In the genomic region with DNA sequence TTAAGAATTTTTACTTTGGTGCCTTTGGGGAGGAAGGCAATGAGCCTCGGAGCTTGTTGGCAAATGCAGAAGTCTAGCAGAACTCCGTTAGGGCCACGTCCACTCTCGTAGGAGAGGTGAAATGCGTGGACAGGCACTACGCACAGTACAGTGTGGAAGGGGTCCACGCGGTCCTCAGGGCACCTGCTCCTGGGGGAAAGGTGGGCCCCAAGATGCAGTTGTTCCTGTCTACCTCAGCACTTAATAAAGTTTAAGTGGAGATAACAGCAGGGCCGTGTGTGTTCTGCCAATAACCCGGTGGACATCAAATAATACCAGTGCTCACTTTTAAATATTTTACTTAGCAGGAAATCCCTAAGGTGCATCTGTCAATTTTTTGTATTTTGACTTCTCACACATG, we compare ENCODE assay signal across 9 cellular contexts. TPM values are rescaled to one million over a fixed set of nuclear protein-coding genes. Genes with fewer than 3 reads are reported as not detected.
A peak's percentile ranks its signal among the peaks of the same experiment; 100 is the strongest.
DNase-seq lines count a peak whose midpoint lies in the region; ATAC-seq, FAIRE-seq and TF ChIP-seq lines count a peak whose summit lies in the region.
"Had no signal": no experiment of that assay in that cellular context is flagged by ENCODE, and none has a peak within 500 bp of the region (broad histone marks: within the 10 kb centered on the region; RNA-seq: fewer than 3 reads in every experiment).

No MANE protein-coding gene starts in this region.

- H2AK5ac ChIP-seq in mesenchymal stem cell (ENCODE audit: low read length, severe bottlenecking) = no peak overlapping the region

- TF ChIP-seq CTCF in left ventricle myocardium inferior (IDR thresholded peaks at IDR 0.05; ENCODE audit: borderline replicate concordance) = no peak
- no peak for TF ChIP-seq CTCF in GM12878 (IDR thresholded peaks at IDR 0.05 in 2 of 3, conservative IDR thresholded peaks at IDR 0.05 in 1 of 3; ENCODE audit: control insufficient read depth in 2 of 3, extremely low read depth in 1 of 3, insufficient read depth in 1 of 3, low read depth in 3 of 3, low read length in 3 of 3)
- TF ChIP-seq CTCF in uterus (IDR thresholded peaks at IDR 0.05) = no peak

- RAD21 ChIA-PET in GM12878 (lab: Charles Lee; ENCODE audit: unreplicated experiment) = no interaction called here

- H2BK12ac ChIP-seq in mesenchymal stem cell (ENCODE audit: low read length in 2 of 2) = no peak overlapping the region

- H3K18ac ChIP-seq in mesenchymal stem cell (ENCODE audit: low read depth in 1 of 2, low read length in 2 of 2) = no peak overlapping the region

- H3K27me3 ChIP-seq in left ventricle myocardium inferior (ENCODE audit: low read depth) = no peaks in the 10 kb centered on the region
- H3K27me3 ChIP-seq in GM12878 (replicated peaks in 1 of 2; ENCODE audit: control insufficient read depth in 2 of 2, insufficient read depth in 2 of 2, low read length in 1 of 2) = peaks cover 0 to 3% of the 10 kb centered on the region in 2 experiments; a peak in 1 of 4 replicates
- H3K27me3 ChIP-seq in mesenchymal stem cell (ENCODE audit: control insufficient read depth in 1 of 2, insufficient read depth in 1 of 2, low read length in 2 of 2) = no peaks in the 10 kb centered on the region
- H3K27me3 ChIP-seq in uterus = no peaks in the 10 kb centered on the region

- TF ChIP-seq RAD21 in GM12878 (IDR thresholded peaks at IDR 0.05; ENCODE audit: insufficient read depth, low read depth, low read length) = no peak

- in situ Hi-C loops in GM12878 (cut with MboI) = no loop called here

- intact Hi-C loops in left ventricle myocardium inferior (cut with micrococcal nuclease) = no loop called here
- intact Hi-C loops in Right ventricle myocardium superior (cut with DNase I) = loop anchor here (10.0 kb wide), 1 partner anchor 98 kb away; the partner anchor contains the start of gene CAPN15
- intact Hi-C loops in GM12878 (cut with micrococcal nuclease; ENCODE audit: unreplicated experiment) = loop anchor here (1.0 kb wide), 1 partner anchor 23 kb away; no protein-coding TSS in a partner anchor
- intact Hi-C loops in uterus (cut with DNase I; ENCODE audit: low total_unique reads) = no loop called here

- SMC1A ChIA-PET in GM12878 (lab: Charles Lee; ENCODE audit: uncharacterized antibody, unreplicated experiment) = interaction anchor here (0.5 to 1.1 kb wide), 2 partner anchors 26 to 194 kb away, joined by 3 read pairs; partner anchors contain the start of gene DECR2

- DNase-seq in left ventricle myocardium inferior (no peak), Right ventricle myocardium superior (no peak), GM12878 (ENCODE audit: low read depth, low spot score) (no peak), mesenchymal stem cell (no peak), uterus (no peak)
- DNase-seq: SHP77 treated with DMSO at 0.1 percent for 48 hours had no signal

- H3K4ac ChIP-seq in mesenchymal stem cell (ENCODE audit: low read depth in 1 of 2, low read length in 2 of 2) = no peak overlapping the region

- no peak for FAIRE-seq in GM12878 (lab: Jason Lieb, UNC)

- no peak overlapping the region for H2BK5ac ChIP-seq in mesenchymal stem cell (ENCODE audit: low read depth, low read length, poor library complexity, severe bottlenecking)

- H3K4me3 ChIP-seq in left ventricle myocardium inferior = peak overlapping the region; percentile 76
- peak overlapping the region; percentile 76 for H3K4me3 ChIP-seq in GM12878
- H3K4me3 ChIP-seq in mesenchymal stem cell (ENCODE audit: insufficient read depth in 1 of 2, low read depth in 1 of 2, low read length in 2 of 2) = peak overlapping the region in 1 of 2 experiments; percentile 86
- peak overlapping the region; percentile 53 to 54 for H3K4me3 ChIP-seq in uterus

- H3K9ac ChIP-seq in GM12878 (ENCODE audit: control insufficient read depth, insufficient read depth, low read length) (peak overlapping the region; percentile 36; the same call in 1 of the 2 replicates), mesenchymal stem cell (ENCODE audit: low read length) (peak overlapping the region; percentile 75)

- no peak overlapping the region for H3K14ac ChIP-seq in mesenchymal stem cell (ENCODE audit: low read length in 2 of 2)

- H2BK15ac ChIP-seq in mesenchymal stem cell (ENCODE audit: low read depth, poor library complexity, severe bottlenecking) = no peak overlapping the region

- TF ChIP-seq EP300 in GM12878 (IDR thresholded peaks at IDR 0.05; ENCODE audit: borderline replicate concordance in 1 of 2, control insufficient read depth in 1 of 2, low read depth in 2 of 2, low read length in 2 of 2) = no peak

- H4K91ac ChIP-seq in mesenchymal stem cell (ENCODE audit: low read length) = no peak overlapping the region

- H4K8ac ChIP-seq in mesenchymal stem cell (ENCODE audit: low read length) = no peak overlapping the region

- peaks cover 11% of the 10 kb centered on the region for H3K79me2 ChIP-seq in GM12878 (ENCODE audit: control insufficient read depth, insufficient read depth, low read length)

- H3K4me2 ChIP-seq in GM12878 (ENCODE audit: control insufficient read depth, insufficient read depth) (peak overlapping the region; percentile 91), mesenchymal stem cell (ENCODE audit: low read length, poor library complexity, severe bottlenecking) (peak overlapping the region; percentile 99)

- H3K4me1 ChIP-seq in left ventricle myocardium inferior (peaks cover 56% of the 10 kb centered on the region), GM12878 (ENCODE audit: control insufficient read depth, insufficient read depth, low read length) (peaks cover 15% of the 10 kb centered on the region), mesenchymal stem cell (ENCODE audit: control insufficient read depth, insufficient read depth, low read depth, low read length) (peaks cover 31% of the 10 kb centered on the region), uterus (peaks cover 4 to 9% of the 10 kb centered on the region in 2 donors)

- no peak for ATAC-seq in Right ventricle myocardium superior (ENCODE audit: poor library complexity)
- ATAC-seq in GM12878 = no peak
- ATAC-seq in GM19397 (IDR thresholded peaks at IDR 0.05; ENCODE audit: unreplicated experiment) = no peak
- no peak for ATAC-seq in HG03135 (IDR thresholded peaks at IDR 0.05; ENCODE audit: unreplicated experiment)
- no peak for ATAC-seq in GM21381 (IDR thresholded peaks at IDR 0.05; ENCODE audit: unreplicated experiment)

- H3K27ac ChIP-seq in left ventricle myocardium inferior (replicated peaks) (no peak overlapping the region), GM12878 (ENCODE audit: control insufficient read depth, insufficient read depth) (no peak overlapping the region), mesenchymal stem cell (ENCODE audit: low read length, poor library complexity, severe bottlenecking) (no peak overlapping the region), uterus (no peak overlapping the region)

- no peak for TF ChIP-seq POLR2A in GM12878 (IDR thresholded peaks at IDR 0.05; ENCODE audit: low read depth, low read length)
- no peak for TF ChIP-seq POLR2A in uterus (IDR thresholded peaks at IDR 0.05)

- H2BK120ac ChIP-seq in mesenchymal stem cell (ENCODE audit: low read depth, low read length) = no peak overlapping the region

- no peak overlapping the region for H2AFZ ChIP-seq in GM12878 (ENCODE audit: control insufficient read depth, low read depth, low read length)
- H2AFZ ChIP-seq in mesenchymal stem cell (ENCODE audit: low read depth, low read length) = no peak overlapping the region

- POLR2A ChIA-PET in GM12878 (lab: Charles Lee) = no interaction called here

- H4K20me1 ChIP-seq in GM12878 (ENCODE audit: control insufficient read depth, insufficient read depth) = no peaks in the 10 kb centered on the region

- peaks cover 27% of the 10 kb centered on the region for H3K79me1 ChIP-seq in mesenchymal stem cell (replicated peaks; ENCODE audit: low read length, poor library complexity, severe bottlenecking)

- 66% methylated on average over 10 of the region's 10 CpGs for WGBS in GM12878 (ENCODE audit: insufficient coverage, insufficient replicate concordance, low lambda C conversion rate, missing lambda C conversion rate)
- WGBS in mesenchymal stem cell = 83% methylated on average over 10 of the region's 10 CpGs

- no peak overlapping the region for H3K23ac ChIP-seq in mesenchymal stem cell (ENCODE audit: low read length in 2 of 2)

- BruUV-seq in GM12878 (replicated peaks; lab: Mats Ljungman, UMichigan) = TSS peak; percentile 76

- H3K36me3 ChIP-seq in left ventricle myocardium inferior (peaks cover 4% of the 10 kb centered on the region), GM12878 (ENCODE audit: control insufficient read depth in 2 of 2, insufficient read depth in 2 of 2, low read length in 1 of 2) (no peaks in the 10 kb centered on the region), mesenchymal stem cell (ENCODE audit: control insufficient read depth in 1 of 2, insufficient read depth in 2 of 2, low read depth in 1 of 2, low read length in 2 of 2) (peaks cover 3% of the 10 kb centered on the region in 2 experiments), uterus (no peaks in the 10 kb centered on the region)

- CTCF ChIA-PET in GM12878 (lab: Yijun Ruan, JAX) = interaction anchor here (0.6 kb wide), 1 partner anchor 19 kb away, joined by 3 read pairs; no protein-coding TSS in a partner anchor

- H3K9me3 ChIP-seq in left ventricle myocardium inferior (replicated peaks) = no peaks in the 10 kb centered on the region
- no peaks in the 10 kb centered on the region for H3K9me3 ChIP-seq in GM12878 (replicated peaks; ENCODE audit: control insufficient read depth, insufficient read depth, low read length)
- H3K9me3 ChIP-seq in mesenchymal stem cell (ENCODE audit: control insufficient read depth, low read length) = no peaks in the 10 kb centered on the region
- no peaks in the 10 kb centered on the region for H3K9me3 ChIP-seq in uterus

RNA-seq across cellular contexts. Expression of gene RAB11FIP3, which starts 1.8 kb away (rescaled TPM):
- 27.4 TPM for total RNA-seq in left ventricle myocardium inferior
- total RNA-seq in Right ventricle myocardium superior = 25.4 TPM
- total RNA-seq in GM12878 (2013; cell fraction: nucleolus; rRNA removed) = 79.4 and 83.5 TPM in 2 replicates
- 11.3 and 11.4 TPM in 2 replicates for total RNA-seq in GM12878 (2014; rRNA removed)
- 9.1 and 9.8 TPM in 2 replicates for total RNA-seq in GM12878 (2014; rRNA removed; fragmentation: Illumina TruSeq; extraction: Trizol)
- 25.6 and 27.3 TPM in 2 replicates for total RNA-seq in GM12878 (2021)
- polyA plus RNA-seq in GM12878 (2011; ENCODE audit: low read depth) = 5.8 TPM
- polyA plus RNA-seq in GM12878 (2011; rRNA removed) = 5.3 and 6.3 TPM in 2 replicates
- polyA plus RNA-seq in GM12878 (2011; cell fraction: cytosol; rRNA removed) = 7.6 and 7.7 TPM in 2 replicates
- polyA plus RNA-seq in GM12878 (2011; cell fraction: nucleus; rRNA removed) = 34.2 and 58.7 TPM in 2 replicates
- 17.0 and 20.0 TPM in 2 replicates for polyA plus RNA-seq in GM12878 (2012)
- polyA plus RNA-seq in GM12878 (2014; fragmentation: Illumina TruSeq; extraction: Trizol) = 3.3 and 9.2 TPM in 2 replicates
- polyA plus RNA-seq in GM12878 (2014; fragmentation: Nextera tagmentation; extraction: Ambion mirVana) = 1 to 10 TPM; 1.2 to 1.3 TPM
- polyA plus RNA-seq in GM12878 (2014; rRNA removed) = 17.1 and 22.4 TPM in 2 replicates
- 1 to 10 TPM; 1.5 to 1.7 TPM for polyA plus RNA-seq in GM12878 (2016; fragmentation: Nextera tagmentation; extraction: Ambion mirVana)
- 7.0 and 16.6 TPM in 2 replicates for polyA minus RNA-seq in GM12878 (2011; rRNA and poly(A)+ RNA removed)
- 7.1 and 7.3 TPM in 2 replicates for polyA minus RNA-seq in GM12878 (2011; cell fraction: cytosol; rRNA and poly(A)+ RNA removed)
- polyA minus RNA-seq in GM12878 (2011; cell fraction: nucleus; rRNA and poly(A)+ RNA removed) = 8.1 and 17.4 TPM in 2 replicates
- polyA plus RNA-seq in mesenchymal stem cell (2013, experiment 1 of 2) = 15.0 TPM
- 14.4 TPM for polyA plus RNA-seq in mesenchymal stem cell (2013, experiment 2 of 2)
- 10 to 100 TPM; 10.5 to 75.0 (median 49.4) TPM for total RNA-seq in uterus

RNA-seq across cellular contexts. Expression of gene DECR2, which starts 25.6 kb away (rescaled TPM):
- 8.4 TPM for total RNA-seq in left ventricle myocardium inferior
- 9.1 TPM for total RNA-seq in Right ventricle myocardium superior
- total RNA-seq in GM12878 (2013; cell fraction: nucleolus; rRNA removed) = 5.9 and 9.1 TPM in 2 replicates
- total RNA-seq in GM12878 (2014; rRNA removed) = 7.2 and 8.0 TPM in 2 replicates
- total RNA-seq in GM12878 (2014; rRNA removed; fragmentation: Illumina TruSeq; extraction: Trizol) = 4.0 and 4.7 TPM in 2 replicates
- 13.0 and 13.1 TPM in 2 replicates for total RNA-seq in GM12878 (2021)
- polyA plus RNA-seq in GM12878 (2011; ENCODE audit: low read depth) = 4.2 TPM
- polyA plus RNA-seq in GM12878 (2011; rRNA removed) = 2.0 TPM in 2 replicates
- 4.1 and 7.0 TPM in 2 replicates for polyA plus RNA-seq in GM12878 (2011; cell fraction: cytosol; rRNA removed)
- 15.3 and 20.1 TPM in 2 replicates for polyA plus RNA-seq in GM12878 (2011; cell fraction: nucleus; rRNA removed)
- 5.8 and 8.8 TPM in 2 replicates for polyA plus RNA-seq in GM12878 (2012)
- 2.9 and 3.1 TPM in 2 replicates for polyA plus RNA-seq in GM12878 (2014; fragmentation: Illumina TruSeq; extraction: Trizol)
- 1 to 10 TPM in 1 of 2 experiments, under 1 TPM in 1; 0.53 to 1.8 TPM for polyA plus RNA-seq in GM12878 (2014; fragmentation: Nextera tagmentation; extraction: Ambion mirVana)
- 20.3 and 21.5 TPM in 2 replicates for polyA plus RNA-seq in GM12878 (2014; rRNA removed)
- polyA plus RNA-seq in GM12878 (2016; fragmentation: Nextera tagmentation; extraction: Ambion mirVana) = 10 to 100 TPM; 16.1 to 16.4 TPM
- polyA minus RNA-seq in GM12878 (2011; rRNA and poly(A)+ RNA removed) = 0.80 and 0.98 TPM in 2 replicates
- polyA minus RNA-seq in GM12878 (2011; cell fraction: cytosol; rRNA and poly(A)+ RNA removed) = 3.9 and 4.1 TPM in 2 replicates
- polyA minus RNA-seq in GM12878 (2011; cell fraction: nucleus; rRNA and poly(A)+ RNA removed) = 1.5 and 2.6 TPM in 2 replicates
- 21.5 TPM for polyA plus RNA-seq in mesenchymal stem cell (2013, experiment 1 of 2)
- polyA plus RNA-seq in mesenchymal stem cell (2013, experiment 2 of 2) = 21.2 TPM
- 100 to 1,000 TPM in 1 of 4 donors, 10 to 100 TPM in 3; 10.6 to 106 (median 31.9) TPM for total RNA-seq in uterus

RNA-seq across cellular contexts. Expression of gene NME4, which starts 30.3 kb away (rescaled TPM):
- total RNA-seq in left ventricle myocardium inferior (101 TPM), Right ventricle myocardium superior (81.6 TPM), GM12878 (2014; rRNA removed) (123 and 142 TPM in 2 replicates), GM12878 (2014; rRNA removed; fragmentation: Illumina TruSeq; extraction: Trizol) (60.4 and 63.0 TPM in 2 replicates), GM12878 (2021) (133 and 141 TPM in 2 replicates), uterus (10 to 100 TPM; 37.3 to 77.6 (median 62.2) TPM)
- 20.8 and 21.3 TPM in 2 replicates for total RNA-seq in GM12878 (2013; cell fraction: nucleolus; rRNA removed)
- 39.2 TPM for polyA plus RNA-seq in GM12878 (2011; ENCODE audit: low read depth)
- polyA plus RNA-seq in GM12878 (2011; rRNA removed) (5.0 and 11.1 TPM in 2 replicates), GM12878 (2014; fragmentation: Illumina TruSeq; extraction: Trizol) (28.2 and 60.5 TPM in 2 replicates), GM12878 (2014; fragmentation: Nextera tagmentation; extraction: Ambion mirVana) (10 to 100 TPM; 11.0 to 15.3 TPM), GM12878 (2014; rRNA removed) (235 and 245 TPM in 2 replicates), GM12878 (2016; fragmentation: Nextera tagmentation; extraction: Ambion mirVana) (100 to 1,000 TPM; 132 to 161 TPM)
- 14.1 and 21.2 TPM in 2 replicates for polyA plus RNA-seq in GM12878 (2011; cell fraction: cytosol; rRNA removed)
- polyA plus RNA-seq in GM12878 (2011; cell fraction: nucleus; rRNA removed) = 11.7 and 12.6 TPM in 2 replicates
- 101 and 103 TPM in 2 replicates for polyA plus RNA-seq in GM12878 (2012)
- 2.3 and 4.6 TPM in 2 replicates for polyA minus RNA-seq in GM12878 (2011; rRNA and poly(A)+ RNA removed)
- 12.4 and 18.3 TPM in 2 replicates for polyA minus RNA-seq in GM12878 (2011; cell fraction: cytosol; rRNA and poly(A)+ RNA removed)
- polyA minus RNA-seq in GM12878 (2011; cell fraction: nucleus; rRNA and poly(A)+ RNA removed) = 1.5 and 2.6 TPM in 2 replicates
- polyA plus RNA-seq in mesenchymal stem cell (2013, experiment 1 of 2) = 411 TPM
- 395 TPM for polyA plus RNA-seq in mesenchymal stem cell (2013, experiment 2 of 2)

RNA-seq across cellular contexts. Expression of gene PGAP6, which starts 45.5 kb away (rescaled TPM):
- 30.4 TPM for total RNA-seq in left ventricle myocardium inferior
- 28.1 TPM for total RNA-seq in Right ventricle myocardium superior
- total RNA-seq in GM12878 (2013; cell fraction: nucleolus; rRNA removed) = 38.0 and 48.1 TPM in 2 replicates
- 42.5 and 48.8 TPM in 2 replicates for total RNA-seq in GM12878 (2014; rRNA removed)
- 19.7 and 24.2 TPM in 2 replicates for total RNA-seq in GM12878 (2014; rRNA removed; fragmentation: Illumina TruSeq; extraction: Trizol)
- 40.7 and 43.5 TPM in 2 replicates for total RNA-seq in GM12878 (2021)
- 8.8 TPM for polyA plus RNA-seq in GM12878 (2011; ENCODE audit: low read depth)
- polyA plus RNA-seq in GM12878 (2011; rRNA removed) = 10.9 and 32.0 TPM in 2 replicates
- polyA plus RNA-seq in GM12878 (2011; cell fraction: cytosol; rRNA removed) = 87.8 and 103 TPM in 2 replicates
- 103 and 128 TPM in 2 replicates for polyA plus RNA-seq in GM12878 (2011; cell fraction: nucleus; rRNA removed)
- polyA plus RNA-seq in GM12878 (2012) = 28.8 and 33.5 TPM in 2 replicates
- 2.8 and 12.6 TPM in 2 replicates for polyA plus RNA-seq in GM12878 (2014; fragmentation: Illumina TruSeq; extraction: Trizol)
- 1 to 10 TPM in 1 of 2 experiments, under 1 TPM in 1; 0.76 to 2.9 TPM for polyA plus RNA-seq in GM12878 (2014; fragmentation: Nextera tagmentation; extraction: Ambion mirVana)
- 44.4 and 58.3 TPM in 2 replicates for polyA plus RNA-seq in GM12878 (2014; rRNA removed)
- polyA plus RNA-seq in GM12878 (2016; fragmentation: Nextera tagmentation; extraction: Ambion mirVana) = 1 to 10 TPM; 3.7 to 5.6 TPM
- polyA minus RNA-seq in GM12878 (2011; rRNA and poly(A)+ RNA removed) = 79.7 and 138 TPM in 2 replicates
- polyA minus RNA-seq in GM12878 (2011; cell fraction: cytosol; rRNA and poly(A)+ RNA removed) = 32.0 and 38.6 TPM in 2 replicates
- 24.1 and 43.6 TPM in 2 replicates for polyA minus RNA-seq in GM12878 (2011; cell fraction: nucleus; rRNA and poly(A)+ RNA removed)
- 84.3 TPM for polyA plus RNA-seq in mesenchymal stem cell (2013, experiment 1 of 2)
- 88.5 TPM for polyA plus RNA-seq in mesenchymal stem cell (2013, experiment 2 of 2)
- 10 to 100 TPM; 10.6 to 36.2 (median 12.8) TPM for total RNA-seq in uterus

RNA-seq across cellular contexts. Expression of gene MRPL28, which starts 57.0 kb away (rescaled TPM):
- 76.1 TPM for total RNA-seq in left ventricle myocardium inferior
- total RNA-seq in Right ventricle myocardium superior = 79.6 TPM
- total RNA-seq in GM12878 (2013; cell fraction: nucleolus; rRNA removed) = 15.1 and 16.4 TPM in 2 replicates
- 146 and 151 TPM in 2 replicates for total RNA-seq in GM12878 (2014; rRNA removed)
- total RNA-seq in GM12878 (2014; rRNA removed; fragmentation: Illumina TruSeq; extraction: Trizol) = 70.1 and 75.0 TPM in 2 replicates
- total RNA-seq in GM12878 (2021) = 107 and 115 TPM in 2 replicates
- polyA plus RNA-seq in GM12878 (2011; ENCODE audit: low read depth) = 33.5 TPM
- 74.1 and 113 TPM in 2 replicates for polyA plus RNA-seq in GM12878 (2011; rRNA removed)
- polyA plus RNA-seq in GM12878 (2011; cell fraction: cytosol; rRNA removed) = 182 and 250 TPM in 2 replicates
- polyA plus RNA-seq in GM12878 (2011; cell fraction: nucleus; rRNA removed) = 108 and 155 TPM in 2 replicates
- polyA plus RNA-seq in GM12878 (2012) = 66.3 and 76.9 TPM in 2 replicates
- polyA plus RNA-seq in GM12878 (2014; fragmentation: Illumina TruSeq; extraction: Trizol) = 33.3 and 105 TPM in 2 replicates
- polyA plus RNA-seq in GM12878 (2014; fragmentation: Nextera tagmentation; extraction: Ambion mirVana) = 10 to 100 TPM in 1 of 2 experiments, 1 to 10 TPM in 1; 1.6 to 17.9 TPM
- polyA plus RNA-seq in GM12878 (2014; rRNA removed) = 169 and 186 TPM in 2 replicates
- polyA plus RNA-seq in GM12878 (2016; fragmentation: Nextera tagmentation; extraction: Ambion mirVana) = 100 to 1,000 TPM; 165 to 185 TPM
- 49.0 and 63.2 TPM in 2 replicates for polyA minus RNA-seq in GM12878 (2011; rRNA and poly(A)+ RNA removed)
- 25.3 and 25.8 TPM in 2 replicates for polyA minus RNA-seq in GM12878 (2011; cell fraction: cytosol; rRNA and poly(A)+ RNA removed)
- 11.0 and 16.1 TPM in 2 replicates for polyA minus RNA-seq in GM12878 (2011; cell fraction: nucleus; rRNA and poly(A)+ RNA removed)
- polyA plus RNA-seq in mesenchymal stem cell (2013, experiment 1 of 2) = 82.6 TPM
- 81.5 TPM for polyA plus RNA-seq in mesenchymal stem cell (2013, experiment 2 of 2)
- total RNA-seq in uterus = 10 to 100 TPM; 32.4 to 97.3 (median 50.1) TPM

Comparison
In these comparisons a context has a peak if more than half of its experiments do, and no peak if none do; other contexts are left out.
1. intact Hi-C loops: an anchor here in Right ventricle myocardium superior (10.0 kb wide) and GM12878 (1.0 kb wide); none called in left ventricle myocardium inferior and uterus.